ENCODE assay signal across 36 cellular contexts in the genomic region with DNA sequence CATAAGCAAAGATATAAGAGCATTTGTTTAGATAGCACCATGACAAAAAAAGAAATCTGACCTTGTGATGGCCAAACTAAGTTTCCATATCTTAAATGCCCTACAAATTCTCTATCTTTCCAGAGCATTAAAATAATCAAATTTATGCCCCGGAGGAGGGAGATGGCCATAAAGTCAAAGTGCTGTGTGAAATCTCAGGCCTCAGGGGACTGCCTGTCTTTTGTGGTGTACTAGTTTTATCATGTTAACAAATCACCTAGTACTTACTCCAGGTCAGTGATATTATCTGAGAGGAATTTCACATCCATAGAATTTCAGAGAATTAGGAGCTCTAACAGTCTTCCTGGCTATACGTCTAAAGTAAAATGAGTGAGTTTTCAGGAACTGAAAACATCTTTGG.
DNase-seq lines count a peak whose midpoint lies in the region; ATAC-seq, FAIRE-seq and TF ChIP-seq lines count a peak whose summit lies in the region.
"Had no signal": no experiment of that assay in that cellular context is flagged by ENCODE, and none has a peak within 500 bp of the region (broad histone marks: within the 10 kb centered on the region; RNA-seq: fewer than 3 reads in every experiment).

No MANE protein-coding gene starts in this region.

- no peak for TF ChIP-seq POLR2A in GM12891 (IDR thresholded peaks at IDR 0.05; ENCODE audit: low read depth, low read length)

- H3K79me2 ChIP-seq in SK-N-SH (ENCODE audit: insufficient read depth) (no peaks in the 10 kb centered on the region), mesendoderm (ENCODE audit: control insufficient read depth, insufficient read depth, low read length) (no peaks in the 10 kb centered on the region)

- peak in 1 of 2 experiments; percentile 99; a peak in 2 of 4 replicates for TF ChIP-seq EP300 in SK-N-SH (IDR thresholded peaks at IDR 0.05; ENCODE audit: borderline replicate concordance in 1 of 2, low read depth in 1 of 2, low read length in 1 of 2)

- H3K79me1 ChIP-seq in mesendoderm (ENCODE audit: low read length) = no peaks in the 10 kb centered on the region

- FAIRE-seq in GM12891 (lab: Jason Lieb, UNC) = no peak
- FAIRE-seq: A204.1, A549, D721Med had no signal

- peak; percentile 3; the same call in 1 of the 2 replicates for TF ChIP-seq RAD21 in SK-N-SH (IDR thresholded peaks at IDR 0.05; ENCODE audit: low read length)

- no peak overlapping the region for H3K18ac ChIP-seq in mesendoderm (ENCODE audit: low read length)

- no peak overlapping the region for H3K4me3 Mint-ChIP-seq in endodermal cell
- no peak overlapping the region for H3K4me3 Mint-ChIP-seq in CD4-positive, alpha-beta T cell
- H3K4me3 Mint-ChIP-seq: B cell; CD14-positive monocyte; CD4-positive, alpha-beta memory T cell; CD8-positive, alpha-beta memory T cell; CD8-positive, alpha-beta T cell had no signal

- H3K4ac ChIP-seq in mesendoderm (ENCODE audit: low read depth, low read length) = no peak overlapping the region

- intact Hi-C loops in CD4-positive, alpha-beta T cell (cut with DNase I, micrococcal nuclease) = no loop called here

- H3K9me2 ChIP-seq in SK-N-SH = no peaks in the 10 kb centered on the region

- H3K4me1 Mint-ChIP-seq in endodermal cell = peaks cover 24% of the 10 kb centered on the region
- H3K4me1 Mint-ChIP-seq in CD4-positive, alpha-beta T cell (ENCODE audit: low read depth) = no peaks in the 10 kb centered on the region
- H3K4me1 Mint-ChIP-seq: B cell; CD14-positive monocyte; CD4-positive, alpha-beta memory T cell; CD4-positive, CD25-positive, alpha-beta regulatory T cell; CD8-positive, alpha-beta memory T cell had no signal

- H3K4me3 ChIP-seq in SK-N-SH (ENCODE audit: low read depth in 2 of 2, low read length in 1 of 2) = no peak overlapping the region
- H3K4me3 ChIP-seq in endodermal cell (ENCODE audit: low read length) = peak overlapping the region; percentile 31
- H3K4me3 ChIP-seq in mesendoderm (ENCODE audit: low read length) = no peak overlapping the region
- H3K4me3 ChIP-seq: A549; BLaER1; BLaER1 treated with 17β-estradiol and CSF1 and Interleukin-3, amounts not matched to agents 10 nM and 100 nM had no signal

- H3K27ac ChIP-seq in SK-N-SH (ENCODE audit: low read depth in 2 of 2, low read length in 1 of 2) (peak overlapping the region in 1 of 2 experiments; percentile 61; a peak in 2 of 4 replicates), endodermal cell (ENCODE audit: low read depth, low read length) (no peak overlapping the region), mesendoderm (ENCODE audit: low read depth, low read length) (no peak overlapping the region)
- H3K27ac ChIP-seq in CD4-positive, alpha-beta T cell (ENCODE audit: low read depth, low read length) = no peak overlapping the region
- H3K27ac ChIP-seq: 22Rv1; A549; BLaER1; BLaER1 treated with 17β-estradiol and CSF1 and Interleukin-3, amounts not matched to agents 10 nM and 100 nM; C4-2B had no signal

- no peaks in the 10 kb centered on the region for H3F3A ChIP-seq in SK-N-SH (replicated peaks; ENCODE audit: insufficient read depth)

- no peak overlapping the region for H4K8ac ChIP-seq in mesendoderm (ENCODE audit: low read depth, low read length)

- no peaks in the 10 kb centered on the region for H3K27me3 ChIP-seq in SK-N-SH (ENCODE audit: insufficient read depth)
- H3K27me3 ChIP-seq in endodermal cell (ENCODE audit: control insufficient read depth, insufficient read depth, low read length, poor library complexity, severe bottlenecking) = no peaks in the 10 kb centered on the region
- H3K27me3 ChIP-seq in mesendoderm (ENCODE audit: insufficient read depth, low read length, poor library complexity) = no peaks in the 10 kb centered on the region
- no peaks in the 10 kb centered on the region for H3K27me3 ChIP-seq in CD4-positive, alpha-beta T cell (ENCODE audit: control insufficient read depth, insufficient read depth, low read length)
- H3K27me3 ChIP-seq: BE2C; BLaER1; BLaER1 treated with 17β-estradiol and CSF1 and Interleukin-3, amounts not matched to agents 10 nM and 100 nM had no signal

- ATAC-seq in SK-N-SH treated with all-trans-retinoic acid at 6 μM for 48 hours = no peak
- no peak for ATAC-seq in CD4-positive, alpha-beta T cell (ENCODE audit: poor library complexity)
- ATAC-seq: A549; CD8-positive, alpha-beta T cell had no signal

- H2AFZ ChIP-seq in SK-N-SH (ENCODE audit: low read depth) = no peak overlapping the region

- no peak overlapping the region for H2BK15ac ChIP-seq in mesendoderm (replicated peaks; ENCODE audit: low read depth)

- H3K36me3 Mint-ChIP-seq in endodermal cell (ENCODE audit: low read depth) = no peaks in the 10 kb centered on the region
- no peaks in the 10 kb centered on the region for H3K36me3 Mint-ChIP-seq in CD4-positive, alpha-beta T cell (ENCODE audit: low read depth)
- H3K36me3 Mint-ChIP-seq: CD14-positive monocyte; CD4-positive, alpha-beta memory T cell; CD4-positive, CD25-positive, alpha-beta regulatory T cell; CD8-positive, alpha-beta T cell had no signal

- no peaks in the 10 kb centered on the region for H3K9me3 ChIP-seq in SK-N-SH
- H3K9me3 ChIP-seq in endodermal cell (ENCODE audit: control insufficient read depth, low read length) = no peaks in the 10 kb centered on the region
- no peaks in the 10 kb centered on the region for H3K9me3 ChIP-seq in CD4-positive, alpha-beta T cell (ENCODE audit: control insufficient read depth, low read length)
- H3K9me3 ChIP-seq: BE2C; BLaER1; BLaER1 treated with 17β-estradiol and CSF1 and Interleukin-3, amounts not matched to agents 10 nM and 100 nM; Caco-2 had no signal

- H3K9ac ChIP-seq in SK-N-SH (no peak overlapping the region), endodermal cell (ENCODE audit: extremely low read depth, low read length, poor library complexity, severe bottlenecking) (no peak overlapping the region), mesendoderm (ENCODE audit: low read length) (no peak overlapping the region)
- H3K9ac ChIP-seq: BLaER1; BLaER1 treated with 17β-estradiol and CSF1 and Interleukin-3, amounts not matched to agents 10 nM and 100 nM had no signal

- H4K5ac ChIP-seq in mesendoderm (ENCODE audit: low read length) = no peak overlapping the region

- no peak overlapping the region for H3K23ac ChIP-seq in mesendoderm (ENCODE audit: low read length)

- H3K36me3 ChIP-seq in SK-N-SH (replicated peaks in 1 of 2; ENCODE audit: control insufficient read depth in 1 of 2, insufficient read depth in 2 of 2, low read length in 1 of 2) (no peaks in the 10 kb centered on the region), endodermal cell (ENCODE audit: control insufficient read depth, insufficient read depth, low read length) (no peaks in the 10 kb centered on the region), mesendoderm (ENCODE audit: control insufficient read depth, insufficient read depth, low read length) (no peaks in the 10 kb centered on the region)
- H3K36me3 ChIP-seq: BE2C; BLaER1; BLaER1 treated with 17β-estradiol and CSF1 and Interleukin-3, amounts not matched to agents 10 nM and 100 nM had no signal

- no peak for TF ChIP-seq CTCF in SK-N-SH (IDR thresholded peaks at IDR 0.05)
- no peak for TF ChIP-seq CTCF in endodermal cell (conservative IDR thresholded peaks at IDR 0.05)
- TF ChIP-seq CTCF in CD4-positive, alpha-beta T cell (IDR thresholded peaks at IDR 0.05) = no peak

- no peaks in the 10 kb centered on the region for H4K20me1 ChIP-seq in SK-N-SH (ENCODE audit: insufficient read depth)
- H4K20me1 ChIP-seq: BLaER1; BLaER1 treated with 17β-estradiol and CSF1 and Interleukin-3, amounts not matched to agents 10 nM and 100 nM had no signal

- no peak overlapping the region for H2AK5ac ChIP-seq in mesendoderm (ENCODE audit: low read length)

- peak; percentile 12 for DNase-seq in SK-N-SH
- peak; percentile 13 for DNase-seq in SK-N-DZ (ENCODE audit: low spot score)
- DNase-seq in endodermal cell = no peak
- peak; percentile 44 for DNase-seq in mesendoderm
- DNase-seq in CD4-positive, alpha-beta T cell = no peak
- DNase-seq in iPS-NIHi7 (ENCODE audit: extremely low spot score) = no peak
- no peak for DNase-seq in GM12891 (ENCODE audit: insufficient read length, low spot score)
- DNase-seq: 8988T; ACHN; AML-193; BE2C; C1 segment of cervical spinal cord; Caco-2; Calu3; CD4-positive, alpha-beta memory T cell; CD4-positive, CD25-positive, alpha-beta regulatory T cell; CD8-positive, alpha-beta memory T cell; CD8-positive, alpha-beta T cell; COR-L47; DMS 273 treated with DMSO at 0.1 percent for 48 hours; DMS153; DMS53; DMS79; DMS79 treated with DMSO at 0.1 percent for 48 hours; DND-41; EL had no signal

- H2BK5ac ChIP-seq in mesendoderm (ENCODE audit: low read length) = no peak overlapping the region

- H3K9me3 Mint-ChIP-seq in endodermal cell = no peaks in the 10 kb centered on the region
- H3K9me3 Mint-ChIP-seq in CD4-positive, alpha-beta T cell = peaks cover 9% of the 10 kb centered on the region

- H3K27me3 Mint-ChIP-seq in endodermal cell (ENCODE audit: insufficient read depth) = no peaks in the 10 kb centered on the region
- H3K27me3 Mint-ChIP-seq in CD4-positive, alpha-beta T cell = no peaks in the 10 kb centered on the region
- H3K27me3 Mint-ChIP-seq: B cell; CD4-positive, alpha-beta memory T cell; CD4-positive, CD25-positive, alpha-beta regulatory T cell; CD8-positive, alpha-beta memory T cell had no signal

- H3K56ac ChIP-seq in mesendoderm (ENCODE audit: low read length) = no peak overlapping the region

- no peak overlapping the region for H2BK120ac ChIP-seq in mesendoderm (ENCODE audit: low read depth, low read length)

- H3K4me2 ChIP-seq in SK-N-SH (no peak overlapping the region), mesendoderm (ENCODE audit: low read length) (no peak overlapping the region)
- H3K4me2 ChIP-seq: A549; BLaER1; BLaER1 treated with 17β-estradiol and CSF1 and Interleukin-3, amounts not matched to agents 10 nM and 100 nM had no signal

- H3K4me1 ChIP-seq in SK-N-SH (ENCODE audit: control insufficient read depth in 1 of 2, insufficient read depth in 2 of 2, low read depth in 1 of 2, low read length in 1 of 2) = peaks cover 0 to 6% of the 10 kb centered on the region in 2 experiments; a peak in 2 of 4 replicates
- peaks cover 8% of the 10 kb centered on the region for H3K4me1 ChIP-seq in endodermal cell (ENCODE audit: control insufficient read depth, insufficient read depth, low read length)
- peaks cover 1% of the 10 kb centered on the region for H3K4me1 ChIP-seq in mesendoderm (ENCODE audit: control insufficient read depth, low read depth, low read length)
- H3K4me1 ChIP-seq: A549; BE2C; BLaER1; BLaER1 treated with 17β-estradiol and CSF1 and Interleukin-3, amounts not matched to agents 10 nM and 100 nM; Caco-2 had no signal

- CTCF ChIA-PET in SK-N-SH (lab: Yijun Ruan, JAX) = interaction anchor here (1.1 kb wide), 1 partner anchor 12 kb away, joined by 3 read pairs; no protein-coding TSS in a partner anchor
- CTCF ChIA-PET in CD4-positive, alpha-beta T cell (lab: Charles Lee) = no interaction called here

- POLR2A ChIA-PET in SK-N-SH (lab: Yijun Ruan, JAX) = interaction anchor here (1.0 kb wide), 1 partner anchor 88 kb away, joined by 3 read pairs; no protein-coding TSS in a partner anchor
- POLR2A ChIA-PET in CD4-positive, alpha-beta T cell (lab: Charles Lee) = no interaction called here

- 15% methylated on average over 2 of the region's 2 CpGs for WGBS in SK-N-SH (ENCODE audit: low lambda C conversion rate)
- WGBS in endodermal cell (ENCODE audit: insufficient coverage in 1 of 2, insufficient read length in 1 of 2), 2 experiments = 74 to 100% methylated on average over 1 to 2 of the region's 2 CpGs
- WGBS in mesendoderm (ENCODE audit: extremely low coverage, insufficient coverage, low lambda C conversion rate) = no CpG with 5 or more reads among the region's 2 CpGs

- no peak overlapping the region for H3K27ac Mint-ChIP-seq in endodermal cell
- no peak overlapping the region for H3K27ac Mint-ChIP-seq in CD4-positive, alpha-beta T cell
- H3K27ac Mint-ChIP-seq: B cell; CD14-positive monocyte; CD4-positive, alpha-beta memory T cell; CD4-positive, CD25-positive, alpha-beta regulatory T cell; CD8-positive, alpha-beta memory T cell; CD8-positive, alpha-beta T cell had no signal

Comparison
In these comparisons a context has a peak if more than half of its experiments do, and no peak if none do; other contexts are left out.
1. DNase-seq: peak in SK-N-SH (single experiment), SK-N-DZ (single experiment) and mesendoderm (single experiment); none in endodermal cell (single experiment), CD4-positive, alpha-beta T cell (0 of 10), iPS-NIHi7 (single experiment) and GM12891 (single experiment).